In genomic region chr4:187668683-187669082, GRCh38 we compare ENCODE assay signal across 22 cellular contexts.
DNase-seq lines count a peak whose midpoint lies in the region; ATAC-seq and TF ChIP-seq lines count a peak whose summit lies in the region.
"Had no signal": no experiment of that assay in that cellular context is flagged by ENCODE, and none has a peak within 500 bp of the region (broad histone marks: within the 10 kb centered on the region; RNA-seq: fewer than 3 reads in every experiment).

No MANE protein-coding gene starts in this region.

- H3K27ac ChIP-seq in GM23248 (no peak overlapping the region), colonic mucosa (no peak overlapping the region), sigmoid colon (no peak overlapping the region)
- H3K27ac ChIP-seq: psoas muscle, thoracic aorta had no signal

- no peaks in the 10 kb centered on the region for H3K79me2 ChIP-seq in GM23248 (ENCODE audit: insufficient read depth)

- in situ Hi-C loops in GM23248 (cut with MboI), result no loop called here

- DNase-seq in GM23248 (peak; percentile 31), OCI-M1 (lab: John Stamatoyannopoulos, UW) (peak; percentile 8), dedifferentiated amniotic fluid mesenchymal stem cell (ENCODE audit: extremely low spot score) (peak; percentile 73), colonic mucosa (no peak), sigmoid colon (no peak)
- DNase-seq: activated CD4-positive, CD25-positive, alpha-beta regulatory T cell treated with anti-CD3 and anti-CD28 coated beads, Interleukin-2, amount 50 U/mL, for 72 hours; activated gamma-delta T cell treated with Interleukin-2 at 50 U/mL for 16 hours; anterior cingulate cortex; C1 segment of cervical spinal cord; erythroblast; immature natural killer cell; mesendoderm; natural killer cell; NCI-H2029; NCI-H526; psoas muscle; SIG-M5 had no signal

- intact Hi-C loops in colonic mucosa (cut with DNase I), result no loop called here
- intact Hi-C loops in sigmoid colon (cut with DNase I), result no loop called here

- no peaks in the 10 kb centered on the region for H3F3A ChIP-seq in GM23248 (ENCODE audit: insufficient read depth)

- H3K9me3 Mint-ChIP-seq in activated T-helper 17 cell treated with anti-CD3 and anti-CD28 coated beads, Interleukin-2, amount 50 U/mL, for 72 hours, result peaks cover 12% of the 10 kb centered on the region

- no peak overlapping the region for H3K4me3 Mint-ChIP-seq in activated T-helper 17 cell treated with anti-CD3 and anti-CD28 coated beads, Interleukin-2, amount 50 U/mL, for 72 hours
- H3K4me3 Mint-ChIP-seq: dendritic cell treated with granulocyte-macrophage colony-stimulating factor and Interleukin-4, amounts not matched to agents 40 ng/mL and 50 ng/mL, for 4 days; GM23338; immature natural killer cell; natural killer cell had no signal

- no peak for ATAC-seq in activated T-helper 17 cell treated with anti-CD3 and anti-CD28 coated beads, Interleukin-2, amount 50 U/mL, for 72 hours (replicated peaks)
- ATAC-seq: GM23338, natural killer cell, psoas muscle had no signal

- H3K9ac ChIP-seq in GM23248 (no peak overlapping the region), skeletal muscle satellite cell (ENCODE audit: low read depth, low read length) (no peak overlapping the region), colonic mucosa (ENCODE audit: low read depth in 2 of 2, low read length in 2 of 2) (no peak overlapping the region)

- H3K4me1 ChIP-seq in GM23248 (ENCODE audit: insufficient read depth) (no peaks in the 10 kb centered on the region), skeletal muscle satellite cell (ENCODE audit: control insufficient read depth, insufficient read depth, low read length) (peaks cover 8% of the 10 kb centered on the region), colonic mucosa (no peaks in the 10 kb centered on the region), sigmoid colon (no peaks in the 10 kb centered on the region)
- H3K4me1 ChIP-seq: psoas muscle had no signal

- no peak overlapping the region for H3K4me3 ChIP-seq in GM23248
- H3K4me3 ChIP-seq in skeletal muscle satellite cell (ENCODE audit: low read length), result no peak overlapping the region
- no peak overlapping the region for H3K4me3 ChIP-seq in colonic mucosa
- no peak overlapping the region for H3K4me3 ChIP-seq in sigmoid colon
- H3K4me3 ChIP-seq: GM23338, psoas muscle, thoracic aorta had no signal

- no peak overlapping the region for H3K4me2 ChIP-seq in GM23248 (ENCODE audit: unreplicated experiment)
- H3K4me2 ChIP-seq in skeletal muscle satellite cell (ENCODE audit: low read length), result peak overlapping the region; percentile 0
- H3K4me2 ChIP-seq: GM23338 had no signal

- no peaks in the 10 kb centered on the region for H4K20me1 ChIP-seq in GM23248 (ENCODE audit: insufficient read depth)

- TF ChIP-seq POLR2A in sigmoid colon (IDR thresholded peaks at IDR 0.05), result no peak

- TF ChIP-seq EP300 in sigmoid colon (IDR thresholded peaks at IDR 0.05), result no peak

- H3K27ac Mint-ChIP-seq in activated T-helper 17 cell treated with anti-CD3 and anti-CD28 coated beads, Interleukin-2, amount 50 U/mL, for 72 hours, result no peak overlapping the region
- H3K27ac Mint-ChIP-seq: dendritic cell treated with granulocyte-macrophage colony-stimulating factor and Interleukin-4, amounts not matched to agents 40 ng/mL and 50 ng/mL, for 4 days; GM23338; immature natural killer cell; natural killer cell had no signal

- no peaks in the 10 kb centered on the region for H3K27me3 Mint-ChIP-seq in activated T-helper 17 cell treated with anti-CD3 and anti-CD28 coated beads, Interleukin-2, amount 50 U/mL, for 72 hours
- H3K27me3 Mint-ChIP-seq: dendritic cell treated with granulocyte-macrophage colony-stimulating factor and Interleukin-4, amounts not matched to agents 40 ng/mL and 50 ng/mL, for 4 days had no signal

- no peaks in the 10 kb centered on the region for H3K4me1 Mint-ChIP-seq in activated T-helper 17 cell treated with anti-CD3 and anti-CD28 coated beads, Interleukin-2, amount 50 U/mL, for 72 hours
- H3K4me1 Mint-ChIP-seq: GM23338, immature natural killer cell, natural killer cell had no signal

- no peaks in the 10 kb centered on the region for H3K36me3 Mint-ChIP-seq in activated T-helper 17 cell treated with anti-CD3 and anti-CD28 coated beads, Interleukin-2, amount 50 U/mL, for 72 hours (ENCODE audit: low read depth)
- H3K36me3 Mint-ChIP-seq: natural killer cell had no signal

- no peak for TF ChIP-seq CTCF in colonic mucosa (IDR thresholded peaks at IDR 0.05)
- no peak for TF ChIP-seq CTCF in sigmoid colon (IDR thresholded peaks at IDR 0.05)

- no peaks in the 10 kb centered on the region for H3K9me2 ChIP-seq in GM23248 (ENCODE audit: insufficient read depth)

- H3K27me3 ChIP-seq in GM23248 (replicated peaks; ENCODE audit: insufficient read depth) (no peaks in the 10 kb centered on the region), skeletal muscle satellite cell (ENCODE audit: control insufficient read depth, insufficient read depth, low read length) (no peaks in the 10 kb centered on the region), colonic mucosa (no peaks in the 10 kb centered on the region), sigmoid colon (no peaks in the 10 kb centered on the region)

- no peaks in the 10 kb centered on the region for H3K36me3 ChIP-seq in GM23248 (ENCODE audit: low read depth)
- no peaks in the 10 kb centered on the region for H3K36me3 ChIP-seq in skeletal muscle satellite cell (ENCODE audit: insufficient read depth, low read length)
- H3K36me3 ChIP-seq in colonic mucosa, result no peaks in the 10 kb centered on the region
- H3K36me3 ChIP-seq in sigmoid colon, result no peaks in the 10 kb centered on the region
- H3K36me3 ChIP-seq: thoracic aorta had no signal

- H3K9me3 ChIP-seq in GM23248 (ENCODE audit: low read depth) (no peaks in the 10 kb centered on the region), skeletal muscle satellite cell (replicated peaks; ENCODE audit: low read length) (no peaks in the 10 kb centered on the region), colonic mucosa (no peaks in the 10 kb centered on the region), sigmoid colon (no peaks in the 10 kb centered on the region)
- H3K9me3 ChIP-seq: psoas muscle, thoracic aorta had no signal

- 4 to 11% methylated on average over 4 of the region's 4 CpGs for WGBS in GM23248 (ENCODE audit: low coverage in 1 of 2, low lambda C conversion rate in 2 of 2, missing lambda C conversion rate in 2 of 2), 2 experiments
- WGBS in sigmoid colon, 2 donors, result 47 to 68% methylated on average over 4 of the region's 4 CpGs

- no peak overlapping the region for H2AFZ ChIP-seq in GM23248
- H2AFZ ChIP-seq: GM23338 had no signal

Comparison
In these comparisons a context has a peak if more than half of its experiments do, and no peak if none do; other contexts are left out.
1. DNase-seq: peak in GM23248 (single experiment), OCI-M1 (single experiment) and dedifferentiated amniotic fluid mesenchymal stem cell (single experiment); none in colonic mucosa (single experiment) and sigmoid colon (single experiment).